ENCODE assay signal across 19 cellular contexts in the genomic region with DNA sequence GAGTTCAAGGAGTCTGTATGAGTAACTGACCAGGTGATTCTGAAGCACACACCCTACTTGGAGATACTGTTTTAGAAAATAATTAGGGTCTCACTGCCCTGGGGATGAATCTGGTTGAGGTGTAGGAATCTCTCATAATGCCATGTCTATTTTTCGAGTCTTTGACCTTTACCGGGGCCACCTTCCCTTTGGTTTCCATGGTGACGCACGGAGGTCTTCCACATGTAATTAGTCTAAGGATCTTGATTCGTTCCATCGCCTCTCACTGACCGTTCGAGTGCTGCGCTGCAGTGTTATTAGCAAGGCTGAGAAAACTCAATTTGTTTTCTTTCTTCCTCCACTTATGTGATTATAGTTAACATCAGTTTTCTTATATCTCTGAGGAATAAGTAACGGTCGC.
"Had no signal": no experiment of that assay in that cellular context is flagged by ENCODE, and none has a peak within 500 bp of the region (broad histone marks: within the 10 kb centered on the region; RNA-seq: fewer than 3 reads in every experiment).

No MANE protein-coding gene starts in this region.

- H3K4me3 ChIP-seq: gastrocnemius medialis, heart left ventricle, prostate gland, stomach had no signal

- H3K4me3 Mint-ChIP-seq: activated naive CD8-positive, alpha-beta T cell; activated T-cell treated with anti-CD3 and anti-CD28 coated beads, Interleukin-2, amount 50 U/mL, for 72 hours; immature natural killer cell; naive thymus-derived CD8-positive, alpha-beta T cell had no signal

- DNase-seq: activated CD4-positive, CD25-positive, alpha-beta regulatory T cell treated with anti-CD3 and anti-CD28 coated beads, Interleukin-2, amount 50 U/mL, for 72 hours; activated T-cell treated with anti-CD3 and anti-CD28 coated beads, Interleukin-2, amount 50 U/mL, for 72 hours; cerebellar nuclear complex; cortex of kidney; effector CD4-positive, alpha-beta T cell; gastrocnemius medialis; heart left ventricle; immature natural killer cell; kidney glomerular epithelial cell; left ventricle myocardium superior; naive thymus-derived CD8-positive, alpha-beta T cell; right cardiac atrium; stimulated activated CD4-positive, alpha-beta T cell treated with anti-CD3 and anti-CD28 coated beads, Interleukin-2, amount 100 ng/mL, for 24 hours; stomach; T-helper 2 cell; trophoblast cell had no signal

- H3K36me3 Mint-ChIP-seq: activated naive CD8-positive, alpha-beta T cell; immature natural killer cell; naive thymus-derived CD8-positive, alpha-beta T cell had no signal

- H3K27me3 ChIP-seq: gastrocnemius medialis, stomach had no signal

- H3K27me3 Mint-ChIP-seq: activated naive CD8-positive, alpha-beta T cell had no signal

- H3K27ac ChIP-seq: gastrocnemius medialis, heart left ventricle, prostate gland, stomach, VCaP had no signal

- H3K9me3 Mint-ChIP-seq: activated T-cell treated with anti-CD3 and anti-CD28 coated beads, Interleukin-2, amount 50 U/mL, for 72 hours; immature natural killer cell; naive thymus-derived CD8-positive, alpha-beta T cell had no signal

- H3K4me1 ChIP-seq: gastrocnemius medialis, heart left ventricle, prostate gland, stomach had no signal

- H3K9me3 ChIP-seq: gastrocnemius medialis, heart left ventricle, prostate gland, stomach had no signal

- H3K36me3 ChIP-seq: gastrocnemius medialis, heart left ventricle, prostate gland, stomach had no signal

- ATAC-seq: activated T-cell treated with anti-CD3 and anti-CD28 coated beads, Interleukin-2, amount 50 U/mL, for 72 hours; gastrocnemius medialis; heart left ventricle; left ventricle myocardium superior; naive thymus-derived CD8-positive, alpha-beta T cell; right cardiac atrium had no signal

- H3K27ac Mint-ChIP-seq: activated naive CD8-positive, alpha-beta T cell; activated T-cell treated with anti-CD3 and anti-CD28 coated beads, Interleukin-2, amount 50 U/mL, for 72 hours; immature natural killer cell had no signal
